Comparison of ENCODE assay signal across 26 cellular contexts in genomic region chr12:119644930-119645329, GRCh38. TPM values are rescaled to one million over a fixed set of nuclear protein-coding genes. Genes with fewer than 3 reads are reported as not detected.
"Had no signal": no experiment of that assay in that cellular context is flagged by ENCODE, and none has a peak within 500 bp of the region (broad histone marks: within the 10 kb centered on the region; RNA-seq: fewer than 3 reads in every experiment).

No MANE protein-coding gene starts in this region.

- DNase-seq: activated CD4-positive, alpha-beta T cell treated with anti-CD3 and anti-CD28 coated beads, Interleukin-2, amount 10 ng/mL, durations not matched to agents 24 days and 14 days; activated CD4-positive, alpha-beta T cell treated with anti-CD3 and anti-CD28 coated beads, Interleukin-2, amount 50 U/mL, for 4 hours; activated CD8-positive, alpha-beta T cell treated with anti-CD3 and anti-CD28 coated beads for 36 hours; activated gamma-delta T cell; activated naive CD4-positive, alpha-beta T cell treated with Interleukin-2 at 50 U/mL for 16 hours; activated naive CD8-positive, alpha-beta T cell treated with anti-CD3 and anti-CD28 coated beads, Interleukin-2, amount 10 ng/mL, durations not matched to agents 7 days and 5 days; activated T-cell treated with anti-CD3 and anti-CD28 coated beads, Interleukin-2, amount 50 U/mL, for 24 hours; amygdala; Kasumi-1; KG1; NCI-H1092 treated with DMSO at 0.1 percent for 48 hours; NCI-H1417; NCI-H187 treated with DMSO at 0.1 percent for 48 hours; NCI-H2081 treated with DMSO at 0.1 percent for 48 hours; NCI-H345; NCI-H524 treated with DMSO at 0.1 percent for 48 hours; NCI-H748 treated with DMSO at 0.1 percent for 48 hours; NK-92 treated with Interleukin-12 subunit alpha and Interleukin-12 subunit beta, amount 100 ng/mL, for 24 hours; SHP77; SK-N-SH had no signal

- H3K4me1 ChIP-seq: ascending aorta, SJSA1 had no signal

- H3K4me3 ChIP-seq: ascending aorta, cardiac muscle cell, SJSA1 had no signal

- H3K27me3 ChIP-seq: ascending aorta, cardiac muscle cell, SJSA1 had no signal

- H3K9ac ChIP-seq: SK-N-SH had no signal

- H3K4me2 ChIP-seq: SK-N-SH had no signal

- H3K9me3 ChIP-seq: ascending aorta, SJSA1, SK-N-SH had no signal

- ATAC-seq: activated CD8-positive, alpha-beta T cell treated with anti-CD3 and anti-CD28 coated beads for 36 hours had no signal

- H3K9me2 ChIP-seq: SK-N-SH had no signal

- H3K27ac ChIP-seq: ascending aorta, cardiac muscle cell, SJSA1 had no signal

- H3K36me3 ChIP-seq: ascending aorta, cardiac muscle cell, SJSA1 had no signal

RNA-seq across cellular contexts. Expression of gene TMEM233, which starts 51.4 kb away (rescaled TPM):
- total RNA-seq: activated CD4-positive, alpha-beta T cell treated with anti-CD3 and anti-CD28 coated beads, Interleukin-2, amount 10 ng/mL, durations not matched to agents 24 days and 14 days; activated CD8-positive, alpha-beta memory T cell treated with anti-CD3 and anti-CD28 coated beads for 36 hours; activated CD8-positive, alpha-beta T cell treated with anti-CD3 and anti-CD28 coated beads for 36 hours; activated naive CD8-positive, alpha-beta T cell treated with anti-CD3 and anti-CD28 coated beads, Interleukin-2, amount 10 ng/mL, durations not matched to agents 7 days and 5 days; activated T-helper 2 cell treated with anti-CD3 and anti-CD28 coated beads, Interferon-gamma antibody, Interleukin-2, Interleukin-4, amounts not matched to agents 10 μg/mL and 5 μg/mL and 100 μg/mL, durations not matched to agents 14 hours and 24 hours and 36 hours; ascending aorta; OCI-LY7; SJSA1 had no signal
- polyA plus RNA-seq: cardiac muscle cell had no signal
